ENCODE assay signal across 9 cellular contexts in genomic region chr5:139668924-139669680, GRCh38. TPM values are rescaled to one million over a fixed set of nuclear protein-coding genes. Genes with fewer than 3 reads are reported as not detected.
DNase-seq lines count a peak whose midpoint lies in the region; TF ChIP-seq lines count a peak whose summit lies in the region.
"Had no signal": no experiment of that assay in that cellular context is flagged by ENCODE, and none has a peak within 500 bp of the region (broad histone marks: within the 10 kb centered on the region; RNA-seq: fewer than 3 reads in every experiment).

No MANE protein-coding gene starts in this region.

- no peaks in the 10 kb centered on the region for H3K9me3 Mint-ChIP-seq in endodermal cell

- H3K9ac ChIP-seq in endodermal cell (ENCODE audit: extremely low read depth, low read length, poor library complexity, severe bottlenecking) = no peak overlapping the region

- no peaks in the 10 kb centered on the region for H3K27me3 Mint-ChIP-seq in endodermal cell (ENCODE audit: insufficient read depth)

- no peaks in the 10 kb centered on the region for H3K36me3 ChIP-seq in endodermal cell (ENCODE audit: control insufficient read depth, insufficient read depth, low read length)

- in situ Hi-C loops in G401 (cut with HindIII; ENCODE audit: low sequenced_read_pairs) = no loop called here
- in situ Hi-C loops in GM13976 (cut with MboI; ENCODE audit: low sequenced_read_pairs, unreplicated experiment) = no loop called here

- peak overlapping the region; percentile 71 for H3K27ac Mint-ChIP-seq in endodermal cell

- no peak overlapping the region for H3K4me3 ChIP-seq in endodermal cell (ENCODE audit: low read length)

- peak overlapping the region; percentile 94 for H3K27ac ChIP-seq in endodermal cell (ENCODE audit: low read depth, low read length)

- TF ChIP-seq CTCF in endodermal cell (conservative IDR thresholded peaks at IDR 0.05) = no peak
- TF ChIP-seq CTCF in GM13976 (IDR thresholded peaks at IDR 0.05; ENCODE audit: borderline replicate concordance, control extremely low read depth, extremely low read depth, insufficient read depth, missing control alignments) = no peak

- peaks cover 43% of the 10 kb centered on the region for H3K4me1 Mint-ChIP-seq in endodermal cell

- H3K9me3 ChIP-seq in endodermal cell (ENCODE audit: control insufficient read depth, low read length) = no peaks in the 10 kb centered on the region
- H3K9me3 ChIP-seq: mucosa of descending colon had no signal

- H3K4me1 ChIP-seq in endodermal cell (ENCODE audit: control insufficient read depth, insufficient read depth, low read length) = no peaks in the 10 kb centered on the region

- 93 to 98% methylated on average over 8 to 18 of the region's 18 CpGs for WGBS in endodermal cell (ENCODE audit: insufficient coverage in 1 of 2, insufficient read length in 1 of 2), 2 experiments

- DNase-seq in G401 (ENCODE audit: low spot score) (peak; percentile 69), NCI-H526 treated with DMSO at 0.1 percent for 48 hours (lab: John Stamatoyannopoulos, UW) (peak; percentile 68), endodermal cell (no peak), pons (ENCODE audit: low spot score) (peak; percentile 37), ureter (ENCODE audit: low spot score) (no peak), NCI-H2227 (lab: John Stamatoyannopoulos, UW; ENCODE audit: unreplicated experiment) (no peak), SKM-1 treated with dmso at 0.1 percent for 144 hours (lab: John Stamatoyannopoulos, UW; ENCODE audit: unreplicated experiment) (no peak), GM13976 (ENCODE audit: low spot score) (no peak)

- H3K4me3 Mint-ChIP-seq in endodermal cell = no peak overlapping the region

- no peaks in the 10 kb centered on the region for H3K27me3 ChIP-seq in endodermal cell (ENCODE audit: control insufficient read depth, insufficient read depth, low read length, poor library complexity, severe bottlenecking)

- peaks cover 5% of the 10 kb centered on the region for H3K36me3 Mint-ChIP-seq in endodermal cell (ENCODE audit: low read depth)

RNA-seq across cellular contexts. Expression of gene CXXC5, which starts 21.0 kb away (rescaled TPM):
- total RNA-seq in G401 (2014; rRNA removed; shearing (Covaris generic)) = 280 and 322 TPM in 2 replicates
- total RNA-seq in endodermal cell (10 to 100 TPM; 50.5 to 67.9 TPM), ureter (28.7 TPM)
- polyA plus RNA-seq in endodermal cell (2013, experiment 1 of 2) = 107 TPM
- polyA plus RNA-seq in endodermal cell (2013, experiment 2 of 2) = 113 TPM

Comparison
In these comparisons a context has a peak if more than half of its experiments do, and no peak if none do; other contexts are left out.
1. DNase-seq: peak in G401 (single experiment), NCI-H526 treated with DMSO at 0.1 percent for 48 hours (single experiment) and pons (single experiment); none in endodermal cell (single experiment), ureter (single experiment), NCI-H2227 (single experiment), SKM-1 treated with dmso at 0.1 percent for 144 hours (single experiment) and GM13976 (single experiment).